Comparison of ENCODE assay signal across 8 cellular contexts in genomic region chr22:37818397-37819099, GRCh38. TPM values are rescaled to one million over a fixed set of nuclear protein-coding genes. Genes with fewer than 3 reads are reported as not detected.
A peak's percentile ranks its signal among the peaks of the same experiment; 100 is the strongest.
DNase-seq lines count a peak whose midpoint lies in the region; ATAC-seq and TF ChIP-seq lines count a peak whose summit lies in the region.

No MANE protein-coding gene starts in this region.

- intact Hi-C loops in activated CD4-positive, alpha-beta T cell treated with anti-CD3 and anti-CD28 coated beads, Interleukin-2, amount 10 ng/mL, durations not matched to agents 24 days and 14 days (cut with micrococcal nuclease): loop anchor here (2.0 kb wide), 1 partner anchor 16 kb away; no protein-coding TSS in a partner anchor

- peaks cover 28% of the 10 kb centered on the region for H3K27me3 Mint-ChIP-seq in activated CD4-positive, alpha-beta T cell treated with anti-CD3 and anti-CD28 coated beads, Interleukin-2, amount 10 ng/mL, durations not matched to agents 24 days and 14 days
- H3K27me3 Mint-ChIP-seq in mesothelial cell of epicardium (ENCODE audit: low read depth): peaks cover 46% of the 10 kb centered on the region

- H3K4me1 ChIP-seq in ectodermal cell (ENCODE audit: control insufficient read depth, insufficient read depth, low read length): peaks cover 8% of the 10 kb centered on the region

- TF ChIP-seq CTCF in 22Rv1 (IDR thresholded peaks at IDR 0.05): peak; percentile 39
- TF ChIP-seq CTCF in HFF-Myc (IDR thresholded peaks at IDR 0.05; ENCODE audit: low read depth, low read length, missing control alignments): peak; percentile 21
- no peak for TF ChIP-seq CTCF in mesothelial cell of epicardium (IDR thresholded peaks at IDR 0.05; ENCODE audit: unreplicated experiment)

- H3K9me3 Mint-ChIP-seq in activated CD4-positive, alpha-beta T cell treated with anti-CD3 and anti-CD28 coated beads, Interleukin-2, amount 10 ng/mL, durations not matched to agents 24 days and 14 days: no peaks in the 10 kb centered on the region
- H3K9me3 Mint-ChIP-seq in mesothelial cell of epicardium: no peaks in the 10 kb centered on the region

- peaks cover 4% of the 10 kb centered on the region for H3K36me3 Mint-ChIP-seq in activated CD4-positive, alpha-beta T cell treated with anti-CD3 and anti-CD28 coated beads, Interleukin-2, amount 10 ng/mL, durations not matched to agents 24 days and 14 days (ENCODE audit: low read depth)
- peaks cover under 1% of the 10 kb centered on the region for H3K36me3 Mint-ChIP-seq in mesothelial cell of epicardium

- H3K27me3 ChIP-seq in ectodermal cell (ENCODE audit: control insufficient read depth, insufficient read depth, low read length, poor library complexity, severe bottlenecking): peaks cover 46% of the 10 kb centered on the region

- H3K9me3 ChIP-seq in ectodermal cell (ENCODE audit: control insufficient read depth, low read length): no peaks in the 10 kb centered on the region

- H3K4me3 ChIP-seq in HFF-Myc (replicated peaks; ENCODE audit: low read depth, low read length) (peak overlapping the region; percentile 19; the same call in 1 of the 2 replicates), ectodermal cell (ENCODE audit: insufficient read depth, low read depth, low read length) (peak overlapping the region; percentile 42)

- H3K36me3 ChIP-seq in ectodermal cell (ENCODE audit: control insufficient read depth, insufficient read depth, low read length): no peaks in the 10 kb centered on the region

- DNase-seq in HFF-Myc (ENCODE audit: extremely low read depth, low read depth) (no peak), mesothelial cell of epicardium (ENCODE audit: low spot score in 2 of 2, unreplicated experiment in 2 of 2) (peak in 1 of 2 experiments; percentile 68)
- peak; percentile 92 for DNase-seq in activated CD4-positive, alpha-beta T cell treated with anti-CD3 and anti-CD28 coated beads, Interleukin-2, amount 10 ng/mL, durations not matched to agents 24 days and 14 days
- DNase-seq in stimulated activated CD8-positive, alpha-beta memory T cell treated with anti-CD3 and anti-CD28 coated beads, Interleukin-15, amount 100 ng/mL, for 4 hours (ENCODE audit: low read depth in 2 of 2): peak; percentile 27 to 28

- peak overlapping the region; percentile 85 for H3K27ac ChIP-seq in 22Rv1
- H3K27ac ChIP-seq in ectodermal cell (ENCODE audit: insufficient read depth, low read depth, low read length, poor library complexity, severe bottlenecking): no peak overlapping the region

- 4 to 5% methylated on average over 68 of the region's 68 CpGs for whole genome bisulfite sequencing in ectodermal cell, 2 experiments

- peak overlapping the region; percentile 71 for H3K4me3 Mint-ChIP-seq in activated CD4-positive, alpha-beta T cell treated with anti-CD3 and anti-CD28 coated beads, Interleukin-2, amount 10 ng/mL, durations not matched to agents 24 days and 14 days
- H3K4me3 Mint-ChIP-seq in mesothelial cell of epicardium: peak overlapping the region; percentile 72

- peaks cover 8% of the 10 kb centered on the region for H3K4me1 Mint-ChIP-seq in activated CD4-positive, alpha-beta T cell treated with anti-CD3 and anti-CD28 coated beads, Interleukin-2, amount 10 ng/mL, durations not matched to agents 24 days and 14 days
- H3K4me1 Mint-ChIP-seq in mesothelial cell of epicardium: peaks cover 14% of the 10 kb centered on the region

- no peak overlapping the region for H3K27ac Mint-ChIP-seq in activated CD4-positive, alpha-beta T cell treated with anti-CD3 and anti-CD28 coated beads, Interleukin-2, amount 10 ng/mL, durations not matched to agents 24 days and 14 days
- no peak overlapping the region for H3K27ac Mint-ChIP-seq in mesothelial cell of epicardium

- no peak for ATAC-seq in HG03571 (IDR thresholded peaks at IDR 0.05; ENCODE audit: unreplicated experiment)
- ATAC-seq in HG03378 (IDR thresholded peaks at IDR 0.05; ENCODE audit: unreplicated experiment): no peak

RNA-seq across cellular contexts. Expression of gene GALR3, which starts 4.6 kb away (rescaled TPM):
- total RNA-seq in activated CD4-positive, alpha-beta T cell treated with anti-CD3 and anti-CD28 coated beads, Interleukin-2, amount 10 ng/mL, durations not matched to agents 24 days and 14 days: not detected in 2 replicates
- not detected for polyA plus RNA-seq in ectodermal cell (2013, experiment 1 of 4)
- polyA plus RNA-seq in ectodermal cell (2013, experiment 2 of 4): not detected
- 0.43 TPM for polyA plus RNA-seq in ectodermal cell (2013, experiment 3 of 4)
- 0.28 TPM for polyA plus RNA-seq in ectodermal cell (2013, experiment 4 of 4)
- 0.22 to 0.31 TPM in 2 of 3 replicates, not detected in the other for total RNA-seq in mesothelial cell of epicardium

RNA-seq across cellular contexts. Expression of gene GCAT, which starts 10.8 kb away (rescaled TPM):
- 27.7 and 28.9 TPM in 2 replicates for total RNA-seq in activated CD4-positive, alpha-beta T cell treated with anti-CD3 and anti-CD28 coated beads, Interleukin-2, amount 10 ng/mL, durations not matched to agents 24 days and 14 days
- polyA plus RNA-seq in ectodermal cell (2013, experiment 1 of 4): 15.3 TPM
- 13.0 TPM for polyA plus RNA-seq in ectodermal cell (2013, experiment 2 of 4)
- polyA plus RNA-seq in ectodermal cell (2013, experiment 3 of 4): 11.3 TPM
- 11.7 TPM for polyA plus RNA-seq in ectodermal cell (2013, experiment 4 of 4)
- 9.8 to 13.2 TPM (median 12.5 TPM) in 3 replicates for total RNA-seq in mesothelial cell of epicardium

RNA-seq across cellular contexts. Expression of gene ANKRD54, which starts 25.6 kb away (rescaled TPM):
- 27.2 and 29.9 TPM in 2 replicates for total RNA-seq in activated CD4-positive, alpha-beta T cell treated with anti-CD3 and anti-CD28 coated beads, Interleukin-2, amount 10 ng/mL, durations not matched to agents 24 days and 14 days
- 22.0 TPM for polyA plus RNA-seq in ectodermal cell (2013, experiment 1 of 4)
- polyA plus RNA-seq in ectodermal cell (2013, experiment 2 of 4): 18.2 TPM
- polyA plus RNA-seq in ectodermal cell (2013, experiment 3 of 4): 15.4 TPM
- 17.1 TPM for polyA plus RNA-seq in ectodermal cell (2013, experiment 4 of 4)
- total RNA-seq in mesothelial cell of epicardium: 16.1 to 18.4 TPM (median 17.1 TPM) in 3 replicates

RNA-seq across cellular contexts. Expression of gene EIF3L, which starts 30.7 kb away (rescaled TPM):
- 460 and 480 TPM in 2 replicates for total RNA-seq in activated CD4-positive, alpha-beta T cell treated with anti-CD3 and anti-CD28 coated beads, Interleukin-2, amount 10 ng/mL, durations not matched to agents 24 days and 14 days
- 672 TPM for polyA plus RNA-seq in ectodermal cell (2013, experiment 1 of 4)
- polyA plus RNA-seq in ectodermal cell (2013, experiment 2 of 4): 692 TPM
- 584 TPM for polyA plus RNA-seq in ectodermal cell (2013, experiment 3 of 4)
- 664 TPM for polyA plus RNA-seq in ectodermal cell (2013, experiment 4 of 4)
- total RNA-seq in mesothelial cell of epicardium: 633 to 642 TPM (median 639 TPM) in 3 replicates
